9 cellular contexts compared by ENCODE assay signal in the genomic region with DNA sequence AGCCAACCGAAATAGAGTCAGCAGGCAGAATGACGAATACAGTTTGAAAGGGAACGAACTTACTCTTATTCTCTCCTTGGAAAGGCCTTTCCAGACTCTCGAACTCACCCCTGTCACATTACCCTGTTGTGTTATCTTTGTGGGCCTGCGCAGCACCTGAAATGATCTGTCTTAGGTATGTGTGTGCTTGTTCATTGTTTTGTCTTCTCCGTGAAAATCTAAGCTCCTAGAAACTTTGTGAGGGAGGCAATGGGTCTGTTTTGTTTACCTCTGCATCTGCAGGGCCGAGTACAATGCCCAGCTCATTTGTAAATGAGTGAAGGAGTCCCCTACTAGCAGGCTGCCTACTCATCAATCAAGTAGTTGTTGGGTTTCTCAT. TPM values are rescaled to one million over a fixed set of nuclear protein-coding genes. Genes with fewer than 3 reads are reported as not detected.
DNase-seq lines count a peak whose midpoint lies in the region; ATAC-seq and TF ChIP-seq lines count a peak whose summit lies in the region.
"Had no signal": no experiment of that assay in that cellular context is flagged by ENCODE, and none has a peak within 500 bp of the region (broad histone marks: within the 10 kb centered on the region; RNA-seq: fewer than 3 reads in every experiment).

No MANE protein-coding gene starts in this region.

- peak overlapping the region; percentile 74 for H3K27ac Mint-ChIP-seq in osteocyte (ENCODE audit: unreplicated experiment)

- 20 to 38% methylated on average over 7 of the region's 7 CpGs for WGBS in esophagus, 2 donors

- H3K27me3 Mint-ChIP-seq in osteocyte (ENCODE audit: unreplicated experiment), result no peaks in the 10 kb centered on the region

- no peaks in the 10 kb centered on the region for H3K9me3 ChIP-seq in esophagus (ENCODE audit: control insufficient read depth in 2 of 2, insufficient read depth in 1 of 2, low read depth in 1 of 2, low read length in 1 of 2)

- H3K27ac ChIP-seq in esophagus (ENCODE audit: low read depth in 2 of 2, low read length in 1 of 2), result peak overlapping the region; percentile 60 to 83
- H3K27ac ChIP-seq: SK-N-MC had no signal

- H3K4me1 ChIP-seq in esophagus (ENCODE audit: control insufficient read depth in 2 of 2, insufficient read depth in 2 of 2, low read length in 1 of 2), result peaks cover 0 to 3% of the 10 kb centered on the region in 2 donors

- H3K36me3 ChIP-seq in esophagus (ENCODE audit: control insufficient read depth in 2 of 2, insufficient read depth in 2 of 2, low read length in 1 of 2), result no peaks in the 10 kb centered on the region

- TF ChIP-seq POLR2A in GM18505 (IDR thresholded peaks at IDR 0.05; ENCODE audit: borderline replicate concordance, extremely low read depth, insufficient read depth, insufficient read length), result no peak

- no peaks in the 10 kb centered on the region for H3K9me3 Mint-ChIP-seq in osteocyte (ENCODE audit: unreplicated experiment)

- DNase-seq in osteocyte (ENCODE audit: extremely low spot score, unreplicated experiment) (no peak), omental fat pad (ENCODE audit: low spot score) (no peak)
- no peak for DNase-seq in stimulated activated CD4-positive, alpha-beta T cell treated with anti-CD3 and anti-CD28 coated beads, Interleukin-4, amount 100 ng/mL, for 24 hours

- ATAC-seq in HG03108 (IDR thresholded peaks at IDR 0.05; ENCODE audit: unreplicated experiment) (peak; percentile 6), omental fat pad (ENCODE audit: low FRiP score) (no peak), HG02970 (IDR thresholded peaks at IDR 0.05; ENCODE audit: low FRiP score, unreplicated experiment) (no peak), GM18505 (IDR thresholded peaks at IDR 0.05; ENCODE audit: unreplicated experiment) (no peak)

- peaks cover 11% of the 10 kb centered on the region for H3K4me1 Mint-ChIP-seq in osteocyte (ENCODE audit: unreplicated experiment)

- no peak for TF ChIP-seq CTCF in osteocyte (IDR thresholded peaks at IDR 0.05)
- no peak for TF ChIP-seq CTCF in omental fat pad (IDR thresholded peaks at IDR 0.05)

- H3K36me3 Mint-ChIP-seq in osteocyte (ENCODE audit: unreplicated experiment), result no peaks in the 10 kb centered on the region

- peak overlapping the region; percentile 54 for H3K4me3 Mint-ChIP-seq in osteocyte (ENCODE audit: unreplicated experiment)

- no peaks in the 10 kb centered on the region for H3K27me3 ChIP-seq in esophagus (ENCODE audit: control insufficient read depth in 1 of 2, insufficient read depth in 2 of 2, low read length in 2 of 2)

- peak overlapping the region; percentile 74; the same call in 1 of the 2 replicates for H3K4me3 ChIP-seq in GM08714 (ENCODE audit: low read length)
- H3K4me3 ChIP-seq in esophagus (ENCODE audit: low read depth in 1 of 2, low read length in 2 of 2), result peak overlapping the region; percentile 32 to 35
- H3K4me3 ChIP-seq: SK-N-MC had no signal

RNA-seq across cellular contexts. Expression of a gene that starts 19.6 kb away (rescaled TPM):
- 100 to 1,000 TPM; 293 to 393 TPM for polyA plus RNA-seq in esophagus
- 249 and 264 TPM in 2 replicates for total RNA-seq in osteocyte
- total RNA-seq in omental fat pad, result 100 to 1,000 TPM; 209 to 262 (median 236) TPM

RNA-seq across cellular contexts. Expression of a gene that starts 23.8 kb away (rescaled TPM):
- under 1 TPM; 0.06 to 0.45 TPM for polyA plus RNA-seq in esophagus
- total RNA-seq in osteocyte, result not detected in 2 replicates
- total RNA-seq in omental fat pad, result 1 to 10 TPM in 1 of 4 donors, not detected in 3; 1.6 TPM
